9 cellular contexts compared by ENCODE assay signal in genomic region chr10:9603972-9604371, GRCh38.
"Had no signal": no experiment of that assay in that cellular context is flagged by ENCODE, and none has a peak within 500 bp of the region (broad histone marks: within the 10 kb centered on the region; RNA-seq: fewer than 3 reads in every experiment).

No MANE protein-coding gene starts in this region.

- DNase-seq: H9, HCEC 1CT, IMR-90, KBM-7 had no signal

- H3K4me2 ChIP-seq: KMS-11 had no signal

- H3K27ac Mint-ChIP-seq: GM23338, H9 had no signal

- H3K4me3 ChIP-seq: GM23338 had no signal

- ATAC-seq: GM23338 had no signal

- H3K4me3 Mint-ChIP-seq: GM23338, H9 had no signal

- H3K9me3 Mint-ChIP-seq: GM23338, H9 had no signal

- H2AFZ ChIP-seq: GM23338 had no signal

- H3K9ac ChIP-seq: KMS-11 had no signal

- H3K27ac ChIP-seq: HL-60, KMS-11 had no signal

- FAIRE-seq: H1, H54 had no signal
